8 cellular contexts compared by ENCODE assay signal in the genomic region with DNA sequence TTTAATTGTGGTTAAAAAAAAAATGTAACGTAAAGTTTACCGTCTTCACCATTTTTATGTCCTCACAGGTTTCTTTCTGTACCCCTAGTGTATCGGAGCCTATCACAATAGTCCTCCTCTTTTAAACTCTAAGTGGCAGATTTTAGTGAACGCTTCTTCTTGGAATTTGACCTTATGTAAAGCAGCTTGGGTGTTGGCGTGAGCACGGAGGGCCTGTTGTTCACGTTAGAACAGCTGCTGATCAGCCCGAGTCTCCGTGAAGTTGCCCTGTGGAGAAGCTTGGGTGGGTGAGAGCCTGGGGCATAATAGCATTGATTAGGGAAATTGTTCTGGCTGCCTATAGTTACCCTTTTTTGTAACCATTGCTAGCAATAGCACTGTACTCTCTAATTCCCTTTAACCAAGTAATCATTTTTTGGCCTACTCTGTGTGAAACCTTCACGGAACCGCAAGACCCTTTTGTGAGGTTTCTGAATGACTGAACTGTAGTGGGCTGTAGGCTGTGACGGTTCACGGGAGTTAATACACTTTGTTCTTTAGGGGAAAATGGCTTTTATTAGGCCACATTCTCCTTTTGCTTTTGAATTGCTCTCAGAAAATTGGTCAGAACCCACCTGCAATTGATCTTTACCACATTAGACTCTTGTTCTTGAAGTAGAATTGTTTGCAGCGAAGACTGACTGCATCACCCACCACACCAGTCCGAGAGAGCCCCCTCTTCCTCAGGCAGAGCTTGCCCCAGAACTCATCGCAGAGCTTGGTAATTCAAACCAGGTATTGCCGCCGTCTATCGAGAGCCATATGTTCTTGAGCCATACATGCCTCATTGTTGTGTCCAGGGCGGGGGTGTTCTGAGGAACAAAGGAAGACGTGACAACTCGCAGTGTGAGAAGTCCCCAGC.
DNase-seq lines count a peak whose midpoint lies in the region; ATAC-seq and TF ChIP-seq lines count a peak whose summit lies in the region.

No MANE protein-coding gene starts in this region.

- peaks cover 95% of the 10 kb centered on the region for H3K36me3 Mint-ChIP-seq in brain

- peak; percentile 25 to 40 for DNase-seq in stimulated activated CD4-positive, alpha-beta T cell treated with anti-CD3 and anti-CD28 coated beads, Interleukin-2, amount 100 ng/mL, for 24 hours
- no peak for DNase-seq in stimulated activated CD4-positive, alpha-beta T cell treated with anti-CD3 and anti-CD28 coated beads, Interleukin-2, amount 100 ng/mL, for 48 hours
- DNase-seq in NCI-H2081 treated with DMSO at 0.1 percent for 48 hours (lab: John Stamatoyannopoulos, UW) (no peak), COLO668 (lab: John Stamatoyannopoulos, UW; ENCODE audit: unreplicated experiment) (no peak), NCI-H2171 (lab: John Stamatoyannopoulos, UW) (no peak)

- H3K4me3 Mint-ChIP-seq in brain: peak overlapping the region in 1 of 5 experiments; percentile 37

- TF ChIP-seq CTCF in brain (conservative IDR thresholded peaks at IDR 0.05): no peak

- H3K27ac Mint-ChIP-seq in brain: peak overlapping the region; percentile 55 to 88 (median 74)

- ATAC-seq in HG03354 (IDR thresholded peaks at IDR 0.05; ENCODE audit: poor library complexity, severe bottlenecking, unreplicated experiment): peak; percentile 41
- ATAC-seq in GM19328 (IDR thresholded peaks at IDR 0.05; ENCODE audit: unreplicated experiment): no peak

- H3K4me1 Mint-ChIP-seq in brain: peaks cover 63% of the 10 kb centered on the region

- H3K9me3 Mint-ChIP-seq in brain: no peaks in the 10 kb centered on the region

- H3K27me3 Mint-ChIP-seq in brain: no peaks in the 10 kb centered on the region

Comparison
In these comparisons a context has a peak if more than half of its experiments do, and no peak if none do; other contexts are left out.
1. DNase-seq: peak in stimulated activated CD4-positive, alpha-beta T cell treated with anti-CD3 and anti-CD28 coated beads, Interleukin-2, amount 100 ng/mL, for 24 hours (2 of 2); none in stimulated activated CD4-positive, alpha-beta T cell treated with anti-CD3 and anti-CD28 coated beads, Interleukin-2, amount 100 ng/mL, for 48 hours (0 of 2), NCI-H2081 treated with DMSO at 0.1 percent for 48 hours (single experiment), COLO668 (single experiment) and NCI-H2171 (single experiment).